Comparison of ENCODE assay signal across 8 cellular contexts in the genomic region with DNA sequence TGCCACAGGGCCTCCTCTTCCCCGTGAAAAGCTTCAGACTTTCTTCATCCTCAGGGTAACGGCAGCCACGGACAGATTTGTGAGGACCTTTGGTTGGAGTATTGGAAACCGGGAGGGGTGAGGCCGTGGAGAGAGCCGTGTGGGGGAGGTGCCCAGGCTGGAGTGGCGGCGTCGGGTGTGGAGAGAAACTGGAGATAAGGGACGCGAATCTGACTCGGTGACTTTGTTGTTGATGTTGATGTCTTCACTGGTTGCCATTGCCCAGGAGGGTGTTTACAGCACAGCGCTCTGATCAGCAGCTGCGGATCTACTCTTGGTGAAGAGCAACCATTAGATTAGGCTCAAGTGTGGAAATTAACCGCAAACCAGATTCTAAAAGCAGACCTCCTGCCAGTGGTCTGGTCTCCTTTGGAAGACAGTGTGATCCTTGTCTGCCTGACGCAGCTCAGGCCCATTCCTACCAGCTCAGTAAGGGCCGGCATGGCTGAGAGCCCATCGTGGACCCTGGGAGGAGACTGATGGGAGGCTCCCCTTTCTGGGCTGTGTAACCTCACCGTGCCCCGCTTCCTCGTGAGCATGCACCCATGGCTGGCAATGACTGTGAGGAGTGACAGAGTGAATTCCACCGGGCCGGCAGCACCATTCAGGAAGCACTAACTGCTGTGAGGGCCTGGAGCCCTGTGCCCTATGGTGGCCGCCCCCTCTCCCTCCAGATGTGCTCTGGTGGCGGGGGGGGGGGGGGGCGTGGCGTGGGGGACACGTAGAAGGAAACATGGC.
A peak's percentile ranks its signal among the peaks of the same experiment; 100 is the strongest.
DNase-seq lines count a peak whose midpoint lies in the region; ATAC-seq and TF ChIP-seq lines count a peak whose summit lies in the region.
"Had no signal": no experiment of that assay in that cellular context is flagged by ENCODE, and none has a peak within 500 bp of the region (broad histone marks: within the 10 kb centered on the region; RNA-seq: fewer than 3 reads in every experiment).

No MANE protein-coding gene starts in this region.

- H2AFZ ChIP-seq in MM.1S (ENCODE audit: low read length): no peak overlapping the region

- no peaks in the 10 kb centered on the region for H3K9me3 Mint-ChIP-seq in stimulated activated effector memory CD8-positive, alpha-beta T cell treated with anti-CD3 and anti-CD28 coated beads, Interleukin-12 subunit alpha, Interleukin-12 subunit beta, amount 100 ng/mL, for 72 hours

- H3K27ac Mint-ChIP-seq in stimulated activated effector memory CD8-positive, alpha-beta T cell treated with anti-CD3 and anti-CD28 coated beads, Interleukin-12 subunit alpha, Interleukin-12 subunit beta, amount 100 ng/mL, for 72 hours: peak overlapping the region; percentile 32

- H3K9me3 ChIP-seq in MM.1S (replicated peaks; ENCODE audit: insufficient read depth, low read length): no peaks in the 10 kb centered on the region

- H3K4me3 ChIP-seq in MM.1S (ENCODE audit: low read length): no peak overlapping the region

- H3K27me3 ChIP-seq in MM.1S (replicated peaks; ENCODE audit: insufficient read depth, low read length): no peaks in the 10 kb centered on the region

- no peaks in the 10 kb centered on the region for H3K36me3 Mint-ChIP-seq in stimulated activated effector memory CD8-positive, alpha-beta T cell treated with anti-CD3 and anti-CD28 coated beads, Interleukin-12 subunit alpha, Interleukin-12 subunit beta, amount 100 ng/mL, for 72 hours

- H4K20me1 ChIP-seq in MM.1S (ENCODE audit: insufficient read depth, low read length): no peaks in the 10 kb centered on the region

- no peaks in the 10 kb centered on the region for H3K36me3 ChIP-seq in MM.1S (replicated peaks; ENCODE audit: insufficient read depth, low read length)

- H3K4me3 Mint-ChIP-seq in stimulated activated effector memory CD8-positive, alpha-beta T cell treated with anti-CD3 and anti-CD28 coated beads, Interleukin-12 subunit alpha, Interleukin-12 subunit beta, amount 100 ng/mL, for 72 hours: no peak overlapping the region

- no peak for TF ChIP-seq CTCF in GM20000 (IDR thresholded peaks at IDR 0.05; ENCODE audit: extremely low read depth, missing control alignments)
- TF ChIP-seq CTCF in MM.1S (IDR thresholded peaks at IDR 0.05; ENCODE audit: low read length): no peak

- H3F3A ChIP-seq in MM.1S (ENCODE audit: insufficient read depth, low read length): no peaks in the 10 kb centered on the region

- DNase-seq in GM20000 (ENCODE audit: low spot score): peak; percentile 65
- peak; percentile 20 for DNase-seq in amniotic stem cell (lab: John Stamatoyannopoulos, UW)
- DNase-seq in iris pigment epithelial cell (ENCODE audit: low read depth): peak; percentile 22
- no peak for DNase-seq in stimulated activated effector memory CD8-positive, alpha-beta T cell treated with anti-CD3 and anti-CD28 coated beads, Interleukin-12 subunit alpha, Interleukin-12 subunit beta, amount 100 ng/mL, for 72 hours (ENCODE audit: low spot score in 2 of 2)
- no peak for DNase-seq in iPS-NIHi7 (ENCODE audit: extremely low spot score)
- DNase-seq in MM.1S: no peak
- DNase-seq in effector CD4-positive, alpha-beta T cell: no peak

- no peak overlapping the region for H3K9ac ChIP-seq in MM.1S (ENCODE audit: low read length)

- H3K79me2 ChIP-seq in MM.1S (ENCODE audit: low read length): no peaks in the 10 kb centered on the region

- no peak overlapping the region for H3K4me2 ChIP-seq in MM.1S (ENCODE audit: low read depth, low read length)

- no peak for ATAC-seq in stimulated activated effector memory CD8-positive, alpha-beta T cell treated with anti-CD3 and anti-CD28 coated beads, Interleukin-12 subunit alpha, Interleukin-12 subunit beta, amount 100 ng/mL, for 72 hours
- ATAC-seq: Panc1 had no signal

- H3K4me1 Mint-ChIP-seq in stimulated activated effector memory CD8-positive, alpha-beta T cell treated with anti-CD3 and anti-CD28 coated beads, Interleukin-12 subunit alpha, Interleukin-12 subunit beta, amount 100 ng/mL, for 72 hours: peaks cover 56% of the 10 kb centered on the region

- H3K27ac ChIP-seq in MM.1S (ENCODE audit: low read length): no peak overlapping the region

- H3K4me1 ChIP-seq in MM.1S (ENCODE audit: low read length): no peaks in the 10 kb centered on the region

- no peaks in the 10 kb centered on the region for H3K9me2 ChIP-seq in MM.1S (replicated peaks; ENCODE audit: insufficient read depth, low read length)

Comparison
In these comparisons a context has a peak if more than half of its experiments do, and no peak if none do; other contexts are left out.
1. DNase-seq: peak in GM20000 (single experiment), amniotic stem cell (single experiment) and iris pigment epithelial cell (single experiment); none in stimulated activated effector memory CD8-positive, alpha-beta T cell treated with anti-CD3 and anti-CD28 coated beads, Interleukin-12 subunit alpha, Interleukin-12 subunit beta, amount 100 ng/mL, for 72 hours (0 of 2), iPS-NIHi7 (single experiment), MM.1S (single experiment) and effector CD4-positive, alpha-beta T cell (single experiment).